ENCODE assay signal across 13 cellular contexts in the genomic region with DNA sequence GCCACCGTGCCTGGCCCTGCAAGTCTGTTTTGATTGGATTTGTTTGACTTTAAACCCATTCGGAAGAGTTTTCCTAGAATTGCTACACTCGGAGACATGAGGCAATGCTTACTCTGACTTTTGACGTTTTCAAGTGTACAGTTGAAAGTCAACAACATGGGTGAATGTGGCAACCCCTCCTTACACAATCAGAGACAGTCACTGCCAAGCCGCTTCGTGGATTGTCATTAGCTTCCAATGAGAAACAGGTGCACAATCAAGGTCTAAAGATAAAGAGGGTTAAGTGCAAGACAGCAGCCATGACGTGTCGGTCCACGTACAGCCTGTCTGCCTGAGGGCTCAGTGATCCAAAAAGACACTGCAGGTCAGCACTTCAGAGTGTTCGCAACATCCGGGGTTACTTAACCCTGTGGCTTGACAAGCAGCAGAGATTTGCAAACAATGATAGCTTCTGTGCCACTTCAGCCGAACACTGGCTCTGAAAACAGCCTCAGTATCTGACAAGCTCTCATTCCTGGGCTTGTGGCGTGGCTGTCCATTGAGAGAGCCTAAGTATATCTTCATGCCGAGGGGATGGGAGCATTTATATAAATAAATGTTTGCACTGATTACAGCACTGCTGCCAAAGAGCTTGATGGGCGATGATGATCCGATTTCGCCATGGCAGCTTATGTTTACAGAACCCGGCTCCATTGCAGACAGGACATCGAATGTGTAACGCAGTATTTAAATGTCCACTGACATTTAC.
A peak's percentile ranks its signal among the peaks of the same experiment; 100 is the strongest.
DNase-seq lines count a peak whose midpoint lies in the region; ATAC-seq and TF ChIP-seq lines count a peak whose summit lies in the region.
"Had no signal": no experiment of that assay in that cellular context is flagged by ENCODE, and none has a peak within 500 bp of the region (broad histone marks: within the 10 kb centered on the region; RNA-seq: fewer than 3 reads in every experiment).

No MANE protein-coding gene starts in this region.

- TF ChIP-seq CTCF in CD14-positive monocyte (IDR thresholded peaks at IDR 0.05) (no peak), adrenal gland (IDR thresholded peaks at IDR 0.05) (no peak), right atrium auricular region (IDR thresholded peaks at IDR 0.05) (no peak), prostate gland (IDR thresholded peaks at IDR 0.05) (no peak)

- 66 to 75% (median 70%) methylated on average over 20 of the region's 20 CpGs for WGBS in adrenal gland, 4 donors
- 41% methylated on average over 20 of the region's 20 CpGs for WGBS in prostate gland

- H3K27me3 Mint-ChIP-seq in CD14-positive monocyte (ENCODE audit: low read depth in 3 of 3) = peaks cover 0 to 4% (median 0%) of the 10 kb centered on the region in 3 donors
- H3K27me3 Mint-ChIP-seq: natural killer cell treated with Interleukin-12 subunit alpha and Interleukin-12 subunit beta and Interleukin-15 and Interleukin-18, amount 100 ng/mL, for 72 hours had no signal

- H3K4me3 Mint-ChIP-seq in CD14-positive monocyte = peak overlapping the region; percentile 72 to 80
- H3K4me3 Mint-ChIP-seq: natural killer cell treated with Interleukin-12 subunit alpha and Interleukin-12 subunit beta and Interleukin-15 and Interleukin-18, amount 100 ng/mL, for 72 hours had no signal

- H3K4me1 ChIP-seq in adrenal gland (replicated peaks in 1 of 2) (no peaks in the 10 kb centered on the region), right atrium auricular region (no peaks in the 10 kb centered on the region), prostate gland (replicated peaks) (no peaks in the 10 kb centered on the region)
- H3K4me1 ChIP-seq: foreskin keratinocyte had no signal

- H3K9me3 Mint-ChIP-seq in CD14-positive monocyte = peaks cover 2 to 21% (median 6%) of the 10 kb centered on the region in 7 donors

- peaks cover 3 to 11% of the 10 kb centered on the region in 2 donors for H3K36me3 Mint-ChIP-seq in CD14-positive monocyte

- intact Hi-C loops in CD14-positive monocyte (cut with micrococcal nuclease) = no loop called here
- intact Hi-C loops in adrenal gland (cut with DNase I) = no loop called here
- intact Hi-C loops in prostate gland (cut with DNase I) = no loop called here

- H3K4me3 ChIP-seq in adrenal gland = no peak overlapping the region
- peak overlapping the region in 1 of 2 donors; percentile 8 for H3K4me3 ChIP-seq in right atrium auricular region
- no peak overlapping the region for H3K4me3 ChIP-seq in prostate gland

- peak overlapping the region; percentile 95 to 98 (median 98) for H3K27ac Mint-ChIP-seq in CD14-positive monocyte
- H3K27ac Mint-ChIP-seq: activated naive CD4-positive, alpha-beta T cell treated with anti-CD3 and anti-CD28 coated beads, Interleukin-2, amount 50 U/mL, for 72 hours; natural killer cell treated with Interleukin-12 subunit alpha and Interleukin-12 subunit beta and Interleukin-15 and Interleukin-18, amount 100 ng/mL, for 72 hours had no signal

- H3K36me3 ChIP-seq in adrenal gland (replicated peaks in 1 of 2) (no peaks in the 10 kb centered on the region), right atrium auricular region (no peaks in the 10 kb centered on the region), prostate gland (no peaks in the 10 kb centered on the region)

- ATAC-seq in GM19452 (IDR thresholded peaks at IDR 0.05; ENCODE audit: unreplicated experiment) = no peak
- no peak for ATAC-seq in stimulated activated naive CD8-positive, alpha-beta T cell treated with anti-CD3 and anti-CD28 coated beads, Interleukin-15, Interleukin-2, amounts not matched to agents 100 U/mL and 50 U/mL, for 24 hours
- ATAC-seq: activated naive CD4-positive, alpha-beta T cell treated with anti-CD3 and anti-CD28 coated beads, Interleukin-2, amount 50 U/mL, for 72 hours; foreskin keratinocyte; natural killer cell treated with Interleukin-12 subunit alpha and Interleukin-12 subunit beta and Interleukin-15 and Interleukin-18, amount 100 ng/mL, for 72 hours had no signal

- H3K27me3 ChIP-seq in adrenal gland (no peaks in the 10 kb centered on the region), right atrium auricular region (no peaks in the 10 kb centered on the region), prostate gland (replicated peaks; ENCODE audit: insufficient read depth) (no peaks in the 10 kb centered on the region)
- H3K27me3 ChIP-seq: foreskin keratinocyte had no signal

- DNase-seq in CD14-positive monocyte (ENCODE audit: low spot score) (peak; percentile 90), adrenal gland (peak in 6 of 7 donors; percentile 31 to 92 (median 66)), right atrium auricular region (ENCODE audit: low spot score) (peak; percentile 64), prostate gland (ENCODE audit: low spot score) (peak; percentile 27), ecto neural progenitor cell (ENCODE audit: low spot score) (no peak)
- no peak for DNase-seq in activated effector memory CD4-positive, alpha-beta T cell treated with anti-CD3 and anti-CD28 coated beads, Interleukin-2, amount 50 U/mL, for 16 hours
- no peak for DNase-seq in stimulated activated naive CD8-positive, alpha-beta T cell treated with anti-CD3 and anti-CD28 coated beads, Interleukin-15, Interleukin-2, amounts not matched to agents 100 U/mL and 50 U/mL, for 24 hours
- DNase-seq: COR-L47, NCI-H1105 had no signal

- TF ChIP-seq POLR2A in adrenal gland (IDR thresholded peaks at IDR 0.05) (no peak), prostate gland (IDR thresholded peaks at IDR 0.05) (no peak)

- H3K4me1 Mint-ChIP-seq in CD14-positive monocyte = peaks cover 32% of the 10 kb centered on the region

- H3K9me3 ChIP-seq in adrenal gland (replicated peaks in 1 of 3) (no peaks in the 10 kb centered on the region), right atrium auricular region (no peaks in the 10 kb centered on the region), prostate gland (no peaks in the 10 kb centered on the region)

- peak overlapping the region in 3 of 5 donors; percentile 35 to 66 (median 37) for H3K27ac ChIP-seq in adrenal gland
- peak overlapping the region; percentile 74 to 75 for H3K27ac ChIP-seq in right atrium auricular region
- peak overlapping the region in 1 of 2 donors; percentile 36 for H3K27ac ChIP-seq in prostate gland
- H3K27ac ChIP-seq: foreskin keratinocyte had no signal

Comparison
In these comparisons a context has a peak if more than half of its experiments do, and no peak if none do; other contexts are left out.
1. DNase-seq: peak in CD14-positive monocyte (single experiment), adrenal gland (6 of 7), right atrium auricular region (single experiment) and prostate gland (single experiment); none in ecto neural progenitor cell (single experiment), activated effector memory CD4-positive, alpha-beta T cell treated with anti-CD3 and anti-CD28 coated beads, Interleukin-2, amount 50 U/mL, for 16 hours (single experiment) and stimulated activated naive CD8-positive, alpha-beta T cell treated with anti-CD3 and anti-CD28 coated beads, Interleukin-15, Interleukin-2, amounts not matched to agents 100 U/mL and 50 U/mL, for 24 hours (single experiment).